ENCODE assay signal across 9 cellular contexts in genomic region chr10:60963441-60964256, GRCh38. TPM values are rescaled to one million over a fixed set of nuclear protein-coding genes. Genes with fewer than 3 reads are reported as not detected.
DNase-seq lines count a peak whose midpoint lies in the region; ATAC-seq and TF ChIP-seq lines count a peak whose summit lies in the region.
"Had no signal": no experiment of that assay in that cellular context is flagged by ENCODE, and none has a peak within 500 bp of the region (broad histone marks: within the 10 kb centered on the region; RNA-seq: fewer than 3 reads in every experiment).

No MANE protein-coding gene starts in this region.

- no peak overlapping the region for H3K4me3 Mint-ChIP-seq in activated T-helper 17 cell treated with anti-CD3 and anti-CD28 coated beads, Interleukin-2, amount 50 U/mL, for 72 hours
- no peak overlapping the region for H3K4me3 Mint-ChIP-seq in type B pancreatic cell
- no peak overlapping the region for H3K4me3 Mint-ChIP-seq in activated CD8-positive, alpha-beta T cell treated with anti-CD3 and anti-CD28 coated beads, Interleukin-2, amount 10 ng/mL, durations not matched to agents 7 days and 5 days

- no peaks in the 10 kb centered on the region for H3K36me3 Mint-ChIP-seq in activated T-helper 17 cell treated with anti-CD3 and anti-CD28 coated beads, Interleukin-2, amount 50 U/mL, for 72 hours (ENCODE audit: low read depth)
- no peaks in the 10 kb centered on the region for H3K36me3 Mint-ChIP-seq in type B pancreatic cell
- H3K36me3 Mint-ChIP-seq in activated CD8-positive, alpha-beta T cell treated with anti-CD3 and anti-CD28 coated beads, Interleukin-2, amount 10 ng/mL, durations not matched to agents 7 days and 5 days (ENCODE audit: low read depth), result no peaks in the 10 kb centered on the region

- no peak for TF ChIP-seq CTCF in HEK293 (tag by site-specific recombination; IDR thresholded peaks at IDR 0.05)
- TF ChIP-seq CTCF in foreskin fibroblast (IDR thresholded peaks at IDR 0.05; ENCODE audit: low read depth, low read length), result no peak
- TF ChIP-seq CTCF in type B pancreatic cell (conservative IDR thresholded peaks at IDR 0.05), result no peak

- DNase-seq in foreskin fibroblast (peak; percentile 41 to 70), type B pancreatic cell (ENCODE audit: extremely low spot score, unreplicated experiment) (no peak), hippocampal formation (lab: John Stamatoyannopoulos, UW) (no peak)
- no peak for DNase-seq in activated CD8-positive, alpha-beta T cell treated with anti-CD3 and anti-CD28 coated beads, Interleukin-2, amount 10 ng/mL, durations not matched to agents 7 days and 5 days
- DNase-seq: stimulated activated naive CD4-positive, alpha-beta T cell treated with Interleukin-2 at 50 U/mL for 16 hours had no signal

- H3K36me3 ChIP-seq in HEK293 (ENCODE audit: control insufficient read depth in 2 of 2, insufficient read depth in 1 of 2, low read length in 2 of 2), result no peaks in the 10 kb centered on the region

- H3K4me3 ChIP-seq in HEK293 (ENCODE audit: low read depth, low read length) (no peak overlapping the region), foreskin fibroblast (ENCODE audit: low read depth in 1 of 2, low read length in 2 of 2) (no peak overlapping the region)

- no peak overlapping the region for H3K27ac ChIP-seq in HEK293 (ENCODE audit: extremely low read depth, low read depth, low read length)

- H3K9me3 Mint-ChIP-seq in activated T-helper 17 cell treated with anti-CD3 and anti-CD28 coated beads, Interleukin-2, amount 50 U/mL, for 72 hours, result no peaks in the 10 kb centered on the region
- H3K9me3 Mint-ChIP-seq in type B pancreatic cell, result no peaks in the 10 kb centered on the region
- H3K9me3 Mint-ChIP-seq in activated CD8-positive, alpha-beta T cell treated with anti-CD3 and anti-CD28 coated beads, Interleukin-2, amount 10 ng/mL, durations not matched to agents 7 days and 5 days (ENCODE audit: insufficient read depth), result no peaks in the 10 kb centered on the region

- POLR2A ChIA-PET in HEK293 (lab: Yijun Ruan, JAX), result no interaction called here
- POLR2A ChIA-PET in activated CD8-positive, alpha-beta T cell treated with anti-CD3 and anti-CD28 coated beads, Interleukin-2, amount 10 ng/mL, durations not matched to agents 7 days and 5 days (lab: Charles Lee), result no interaction called here

- peaks cover 27% of the 10 kb centered on the region for H3K27me3 Mint-ChIP-seq in activated T-helper 17 cell treated with anti-CD3 and anti-CD28 coated beads, Interleukin-2, amount 50 U/mL, for 72 hours
- H3K27me3 Mint-ChIP-seq in type B pancreatic cell, result no peaks in the 10 kb centered on the region
- peaks cover 5% of the 10 kb centered on the region for H3K27me3 Mint-ChIP-seq in activated CD8-positive, alpha-beta T cell treated with anti-CD3 and anti-CD28 coated beads, Interleukin-2, amount 10 ng/mL, durations not matched to agents 7 days and 5 days (ENCODE audit: low read depth)

- peaks cover 3% of the 10 kb centered on the region; the same call in 1 of the 2 replicates for H3K4me1 ChIP-seq in HEK293 (ENCODE audit: control insufficient read depth, insufficient read depth, low read length)

- CTCF ChIA-PET in HEK293 (lab: Yijun Ruan, JAX), result interaction anchor here (0.7 to 1.7 kb wide), 3 partner anchors 15 to 137 kb away, joined by 3 to 4 read pairs (median 3); no protein-coding TSS in a partner anchor
- CTCF ChIA-PET in activated CD8-positive, alpha-beta T cell treated with anti-CD3 and anti-CD28 coated beads, Interleukin-2, amount 10 ng/mL, durations not matched to agents 7 days and 5 days (lab: Charles Lee), result interaction anchor here (1.0 to 1.7 kb wide), 6 partner anchors 10 to 158 kb away, joined by 3 to 10 read pairs (median 4); no protein-coding TSS in a partner anchor

- H3K9me3 ChIP-seq in HEK293 (ENCODE audit: control insufficient read depth, insufficient read depth, low read depth, low read length), result no peaks in the 10 kb centered on the region

- peaks cover 13% of the 10 kb centered on the region for H3K4me1 Mint-ChIP-seq in activated T-helper 17 cell treated with anti-CD3 and anti-CD28 coated beads, Interleukin-2, amount 50 U/mL, for 72 hours
- peaks cover 22% of the 10 kb centered on the region for H3K4me1 Mint-ChIP-seq in type B pancreatic cell (ENCODE audit: unreplicated experiment)
- H3K4me1 Mint-ChIP-seq in activated CD8-positive, alpha-beta T cell treated with anti-CD3 and anti-CD28 coated beads, Interleukin-2, amount 10 ng/mL, durations not matched to agents 7 days and 5 days (ENCODE audit: low read depth), result peaks cover 14% of the 10 kb centered on the region

- peak; percentile 70 for ATAC-seq in activated T-helper 17 cell treated with anti-CD3 and anti-CD28 coated beads, Interleukin-2, amount 50 U/mL, for 72 hours (replicated peaks)
- ATAC-seq in HG02884 (IDR thresholded peaks at IDR 0.05; ENCODE audit: unreplicated experiment), result no peak
- ATAC-seq in activated CD8-positive, alpha-beta T cell treated with anti-CD3 and anti-CD28 coated beads, Interleukin-2, amount 10 ng/mL, durations not matched to agents 7 days and 5 days, result no peak

- no peak overlapping the region for H3K27ac Mint-ChIP-seq in activated T-helper 17 cell treated with anti-CD3 and anti-CD28 coated beads, Interleukin-2, amount 50 U/mL, for 72 hours
- peak overlapping the region; percentile 72 for H3K27ac Mint-ChIP-seq in type B pancreatic cell
- H3K27ac Mint-ChIP-seq in activated CD8-positive, alpha-beta T cell treated with anti-CD3 and anti-CD28 coated beads, Interleukin-2, amount 10 ng/mL, durations not matched to agents 7 days and 5 days, result no peak overlapping the region

TF ChIP-seq in HEK293, 187 proteins besides CTCF, POLR2A, EP300 and RAD21:
- TF ChIP-seq TRIM28 (IDR thresholded peaks at IDR 0.05; ENCODE audit: borderline replicate concordance, low read length) (peak; percentile 80), ZBTB21 (tag by site-specific recombination; IDR thresholded peaks at IDR 0.05) (no peak), ATF2 (tag by site-specific recombination; IDR thresholded peaks at IDR 0.05; ENCODE audit: low read depth) (0 out of 2 replicates have a peak, but pooled peaks have one; percentile 32), ZNF26 (tag by site-specific recombination; IDR thresholded peaks at IDR 0.05) (no peak)

RNA-seq across cellular contexts. Expression of gene RHOBTB1, which starts 19.7 kb away (rescaled TPM):
- total RNA-seq in activated T-helper 17 cell treated with anti-CD3 and anti-CD28 coated beads, Interleukin-2, amount 50 U/mL, for 72 hours, result under 1 TPM in 1 of 2 donors, not detected in 1; 0.56 TPM
- total RNA-seq in type B pancreatic cell (ENCODE audit: low replicate concordance), result 25.0 and 26.4 TPM in 2 replicates
- under 1 TPM in 1 of 2 experiments, not detected in 1; 0.05 TPM for total RNA-seq in activated CD8-positive, alpha-beta T cell treated with anti-CD3 and anti-CD28 coated beads, Interleukin-2, amount 10 ng/mL, durations not matched to agents 7 days and 5 days
- total RNA-seq: activated CD8-positive, alpha-beta memory T cell treated with anti-CD3 and anti-CD28 coated beads for 36 hours had no signal

Comparison
In these comparisons a context has a peak if more than half of its experiments do, and no peak if none do; other contexts are left out.
1. DNase-seq: peak in foreskin fibroblast (2 of 2); none in type B pancreatic cell (single experiment), hippocampal formation (0 of 2) and activated CD8-positive, alpha-beta T cell treated with anti-CD3 and anti-CD28 coated beads, Interleukin-2, amount 10 ng/mL, durations not matched to agents 7 days and 5 days (single experiment).
2. RNA of gene RHOBTB1, which starts 19.7 kb away (total RNA-seq): 25.0 to 26.4 TPM in type B pancreatic cell; 0.56 TPM in activated T-helper 17 cell treated with anti-CD3 and anti-CD28 coated beads, Interleukin-2, amount 50 U/mL, for 72 hours and 0.05 TPM in activated CD8-positive, alpha-beta T cell treated with anti-CD3 and anti-CD28 coated beads, Interleukin-2, amount 10 ng/mL, durations not matched to agents 7 days and 5 days; every median in the first group is over 10 times any median in the second.